8 cellular contexts compared by ENCODE assay signal in genomic region chr22:44497218-44497903, GRCh38. TPM values are rescaled to one million over a fixed set of nuclear protein-coding genes. Genes with fewer than 3 reads are reported as not detected.
A peak's percentile ranks its signal among the peaks of the same experiment; 100 is the strongest.
DNase-seq lines count a peak whose midpoint lies in the region; TF ChIP-seq lines count a peak whose summit lies in the region.

No MANE protein-coding gene starts in this region.

- H3K27me3 Mint-ChIP-seq in nephron (ENCODE audit: low read depth): peaks cover 6% of the 10 kb centered on the region

- peaks cover 13 to 56% (median 42%) of the 10 kb centered on the region in 4 donors for H3K4me1 ChIP-seq in esophagus muscularis mucosa

- TF ChIP-seq POLR2A in esophagus muscularis mucosa (IDR thresholded peaks at IDR 0.05; ENCODE audit: low read depth): no peak

- H3K27ac Mint-ChIP-seq in nephron: peak overlapping the region in 2 of 3 experiments; percentile 66 to 87

- TF ChIP-seq CTCF in esophagus muscularis mucosa (IDR thresholded peaks at IDR 0.05) (no peak), nephron (IDR thresholded peaks at IDR 0.05; ENCODE audit: unreplicated experiment in 3 of 3) (no peak), GM10266 (IDR thresholded peaks at IDR 0.05; ENCODE audit: control insufficient read depth, insufficient read depth, low read depth, missing control alignments) (no peak)

- H3K4me3 ChIP-seq in SK-N-MC: peak overlapping the region; percentile 85
- peak overlapping the region; percentile 93 to 99 (median 97) for H3K4me3 ChIP-seq in esophagus muscularis mucosa

- peaks cover 50% of the 10 kb centered on the region for H3K36me3 Mint-ChIP-seq in nephron (ENCODE audit: low read depth)

- peaks cover 14% of the 10 kb centered on the region for H3K9me3 Mint-ChIP-seq in nephron

- DNase-seq in DMS 273 (lab: John Stamatoyannopoulos, UW; ENCODE audit: unreplicated experiment) (peak; percentile 38), DMS 273 treated with DMSO at 0.1 percent for 48 hours (lab: John Stamatoyannopoulos, UW) (no peak), SK-N-MC (ENCODE audit: low read depth, low spot score) (no peak), esophagus muscularis mucosa (ENCODE audit: extremely low spot score) (peak; percentile 81), posterior cingulate gyrus (no peak), GDM1 (lab: John Stamatoyannopoulos, UW) (no peak), GM10266 (ENCODE audit: extremely low spot score) (no peak)

- peak overlapping the region; percentile 86 to 91 (median 86) for H3K4me3 Mint-ChIP-seq in nephron

- intact Hi-C loops in esophagus muscularis mucosa (cut with DNase I): no loop called here
- intact Hi-C loops in posterior cingulate gyrus (cut with DNase I): no loop called here

- peaks cover 0 to 4% (median 0%) of the 10 kb centered on the region in 4 donors for H3K27me3 ChIP-seq in esophagus muscularis mucosa

- peaks cover 45% of the 10 kb centered on the region for H3K4me1 Mint-ChIP-seq in nephron

- H3K36me3 ChIP-seq in SK-N-MC (ENCODE audit: insufficient read depth, low read length) (peaks cover 26% of the 10 kb centered on the region), esophagus muscularis mucosa (peaks cover 0 to 29% (median 18%) of the 10 kb centered on the region in 4 donors)

- whole genome bisulfite sequencing in esophagus muscularis mucosa: 84% methylated on average over 12 of the region's 49 CpGs

- TF ChIP-seq EP300 in esophagus muscularis mucosa (IDR thresholded peaks at IDR 0.05): no peak

- H3K9ac ChIP-seq in SK-N-MC (ENCODE audit: insufficient read length): peak overlapping the region; percentile 89

- H3K27ac ChIP-seq in SK-N-MC (0 out of 2 replicates have a peak overlapping the region, but pooled peaks have one; percentile 46), esophagus muscularis mucosa (replicated peaks in 1 of 4) (peak overlapping the region; percentile 85 to 90 (median 88))

- H3K9me3 ChIP-seq in SK-N-MC (ENCODE audit: low read depth, low read length) (peaks cover 8% of the 10 kb centered on the region; the same call in 1 of the 2 replicates), esophagus muscularis mucosa (no peaks in the 10 kb centered on the region)

RNA-seq across cellular contexts. Expression of gene RTL6, which starts 0.7 kb away (rescaled TPM):
- 10 to 100 TPM; 28.7 to 40.7 (median 35.5) TPM for total RNA-seq in esophagus muscularis mucosa

Comparison
In these comparisons a context has a peak if more than half of its experiments do, and no peak if none do; other contexts are left out.
1. DNase-seq: peak in DMS 273 (single experiment) and esophagus muscularis mucosa (single experiment); none in DMS 273 treated with DMSO at 0.1 percent for 48 hours (single experiment), SK-N-MC (single experiment), posterior cingulate gyrus (0 of 10), GDM1 (single experiment) and GM10266 (single experiment).